In the genomic region with DNA sequence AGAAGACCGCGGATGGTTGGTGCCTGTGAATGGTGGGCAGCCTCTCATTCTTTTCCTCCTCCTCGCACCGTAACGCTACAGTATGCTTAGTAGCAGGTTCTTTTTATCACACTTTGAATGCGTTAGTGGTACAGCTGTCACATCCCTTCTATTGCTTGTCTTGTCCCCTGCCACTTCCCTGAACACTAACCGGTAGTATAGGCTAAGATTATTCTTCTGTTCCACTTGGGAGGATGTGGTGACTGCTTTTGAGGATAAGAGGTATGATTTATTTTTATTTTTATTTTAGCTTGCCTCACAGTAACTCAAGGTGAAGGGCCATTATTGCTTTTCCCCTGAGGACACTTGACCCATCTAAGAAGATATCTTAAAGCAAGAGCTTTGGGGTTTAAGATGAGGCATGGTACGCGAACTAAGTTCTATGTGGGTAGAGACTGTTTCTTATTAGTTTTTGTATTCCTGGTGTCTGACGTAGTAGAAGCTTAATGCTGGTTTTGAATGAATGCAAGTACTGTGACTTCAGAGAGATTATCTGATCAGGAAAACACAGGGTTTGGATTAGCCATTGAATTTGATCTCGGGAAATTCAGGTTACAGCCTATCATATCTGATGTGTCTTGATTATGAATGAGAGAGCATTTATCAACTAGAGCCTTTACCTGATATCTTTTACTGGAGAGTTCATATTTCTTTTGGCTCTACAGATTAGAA, we compare ENCODE assay signal across 8 cellular contexts. TPM values are rescaled to one million over a fixed set of nuclear protein-coding genes. Genes with fewer than 3 reads are reported as not detected.
DNase-seq lines count a peak whose midpoint lies in the region; ATAC-seq, FAIRE-seq and TF ChIP-seq lines count a peak whose summit lies in the region.

No MANE protein-coding gene starts in this region.

- no peaks in the 10 kb centered on the region for H3K9me3 ChIP-seq in K562 (replicated peaks; ENCODE audit: control insufficient read depth, insufficient read depth, low read depth, low read length)
- H3K9me3 ChIP-seq in liver (ENCODE audit: control insufficient read depth in 4 of 4, low read length in 3 of 4): no peaks in the 10 kb centered on the region
- no peaks in the 10 kb centered on the region for H3K9me3 ChIP-seq in tibial nerve

- H3K27me3 ChIP-seq in K562 (ENCODE audit: control insufficient read depth in 2 of 2, insufficient read depth in 2 of 2, low read length in 2 of 2) (no peaks in the 10 kb centered on the region), liver (ENCODE audit: control insufficient read depth in 4 of 4, insufficient read depth in 4 of 4, low read length in 3 of 4) (no peaks in the 10 kb centered on the region), tibial nerve (no peaks in the 10 kb centered on the region)

- H3K4me3 ChIP-seq in AG09309 (ENCODE audit: control insufficient read depth, low read depth, low read length) (peak overlapping the region; percentile 89), K562 (peak overlapping the region; percentile 78), liver (ENCODE audit: low read depth in 1 of 3, low read length in 3 of 3) (peak overlapping the region; percentile 72 to 95 (median 89)), tibial nerve (peak overlapping the region; percentile 77 to 80 (median 79))

- POLR2A ChIA-PET in K562 (lab: Yijun Ruan, JAX): interaction anchor here (1.2 kb wide), 1 partner anchor 10 kb away, joined by 6 read pairs; no protein-coding TSS in a partner anchor

- intact Hi-C loops in K562 (cut with micrococcal nuclease): loop anchor here (5.0 kb wide), 1 partner anchor 45 kb away; a partner anchor contains a TSS

- H3K27ac ChIP-seq in K562 (ENCODE audit: extremely low read depth, low read depth, low read length): peak overlapping the region; percentile 71
- H3K27ac ChIP-seq in liver (ENCODE audit: low read depth in 1 of 2, low read length in 2 of 2): peak overlapping the region; percentile 93 to 98
- H3K27ac ChIP-seq in tibial nerve: peak overlapping the region; percentile 86 to 94 (median 92)

- peak overlapping the region; percentile 97 for H2AFZ ChIP-seq in K562 (ENCODE audit: low read depth, low read length)

- peaks cover 12% of the 10 kb centered on the region; the same call in 1 of the 3 replicates for H3K79me2 ChIP-seq in K562 (ENCODE audit: control insufficient read depth, insufficient read depth, low read length)

- FAIRE-seq in K562 (lab: Jason Lieb, UNC): peak; percentile 61

- ATAC-seq in K562: peak; percentile 31
- ATAC-seq in HG03175 (IDR thresholded peaks at IDR 0.05; ENCODE audit: unreplicated experiment): no peak
- ATAC-seq in GM18520 (IDR thresholded peaks at IDR 0.05; ENCODE audit: unreplicated experiment): no peak

- BruUV-seq in K562 (replicated peaks; lab: Mats Ljungman, UMichigan): TSS peak; percentile 61

- H3K36me3 ChIP-seq in K562 (ENCODE audit: control insufficient read depth, insufficient read depth, low read length): no peaks in the 10 kb centered on the region
- H3K36me3 ChIP-seq in liver (ENCODE audit: control insufficient read depth in 4 of 4, insufficient read depth in 3 of 4, low read depth in 1 of 4, low read length in 3 of 4): no peaks in the 10 kb centered on the region
- H3K36me3 ChIP-seq in tibial nerve: no peaks in the 10 kb centered on the region

- 0% methylated on average over 11 of the region's 11 CpGs for WGBS in K562 (ENCODE audit: insufficient coverage, low coverage, missing lambda C conversion rate)
- 19% methylated on average over 11 of the region's 11 CpGs for WGBS in liver
- WGBS in tibial nerve, 2 donors: 14 to 15% methylated on average over 11 of the region's 11 CpGs

- H3K9ac ChIP-seq in K562 (ENCODE audit: insufficient read depth in 1 of 2, low read depth in 2 of 2, low read length in 2 of 2): peak overlapping the region; percentile 73 to 94
- peak overlapping the region; percentile 80 to 81 for H3K9ac ChIP-seq in liver (ENCODE audit: low read depth in 1 of 2, low read length in 2 of 2)

- peaks cover 4 to 6% of the 10 kb centered on the region in 2 experiments; a peak in 4 of 5 replicates for H3K4me1 ChIP-seq in K562 (replicated peaks in 1 of 2; ENCODE audit: control insufficient read depth in 2 of 2, insufficient read depth in 2 of 2, low read length in 2 of 2)
- peaks cover 0 to 20% (median 6%) of the 10 kb centered on the region in 4 donors for H3K4me1 ChIP-seq in liver (ENCODE audit: control insufficient read depth in 4 of 4, insufficient read depth in 4 of 4, low read length in 3 of 4)
- peaks cover 0 to 30% (median 9%) of the 10 kb centered on the region in 4 donors for H3K4me1 ChIP-seq in tibial nerve

- no peaks in the 10 kb centered on the region for H4K20me1 ChIP-seq in K562 (replicated peaks; ENCODE audit: control insufficient read depth, insufficient read depth, low read length)

- DNase-seq in AG09309 (ENCODE audit: low read depth) (no peak), HS-5 (ENCODE audit: low read depth) (peak; percentile 4), K562 (ENCODE audit: extremely low read depth in 1 of 4, low spot score in 3 of 4) (peak in 1 of 4 experiments; percentile 6), tibial nerve (ENCODE audit: low spot score in 2 of 2) (peak in 1 of 2 donors; percentile 5), SIG-M5 treated with dmso at 0.1 percent for 504 hours (lab: John Stamatoyannopoulos, UW; ENCODE audit: unreplicated experiment) (no peak)

- in situ Hi-C loops in K562 (cut with MboI): no loop called here

- no peaks in the 10 kb centered on the region for H3K9me1 ChIP-seq in K562 (ENCODE audit: control insufficient read depth, insufficient read depth, low read length)

- TF ChIP-seq RAD21 in K562 (CRISPR knock-in tag; conservative IDR thresholded peaks at IDR 0.05 in 1 of 2, IDR thresholded peaks at IDR 0.05 in 1 of 2) (no peak), liver (IDR thresholded peaks at IDR 0.05) (no peak)

- CTCF ChIA-PET in K562 (lab: Yijun Ruan, JAX; ENCODE audit: low intra/inter-chr PET ratio): no interaction called here

- no peak for TF ChIP-seq POLR2A in K562 (conservative IDR thresholded peaks at IDR 0.05)
- no peak for TF ChIP-seq POLR2A in tibial nerve (IDR thresholded peaks at IDR 0.05)

- TF ChIP-seq CTCF in AG09309 (IDR thresholded peaks at IDR 0.05; ENCODE audit: control insufficient read depth, insufficient read depth, low read depth, low read length, missing control alignments) (no peak), K562 (IDR thresholded peaks at IDR 0.05 in 2 of 3, conservative IDR thresholded peaks at IDR 0.05 in 1 of 3; ENCODE audit: insufficient read depth in 2 of 3, low read depth in 1 of 3, low read length in 3 of 3) (no peak), liver (IDR thresholded peaks at IDR 0.05; ENCODE audit: low read depth, low read length, missing input control) (no peak), tibial nerve (IDR thresholded peaks at IDR 0.05) (no peak)

- H3K4me2 ChIP-seq in K562 (ENCODE audit: insufficient read depth, low read length): peak overlapping the region; percentile 95

- TF ChIP-seq EP300 in K562 (IDR thresholded peaks at IDR 0.05; ENCODE audit: low read length) (no peak), tibial nerve (IDR thresholded peaks at IDR 0.05) (no peak)

RNA-seq across cellular contexts. Expression of a gene that starts 1.0 kb away (rescaled TPM):
- 17.4 and 35.0 TPM in 2 replicates for total RNA-seq in K562 (2011; cell fraction: chromatin; rRNA removed; ENCODE audit: low replicate concordance)
- 9.3 and 9.8 TPM in 2 replicates for total RNA-seq in K562 (2011; cell fraction: nucleolus; rRNA removed)
- 9.5 and 11.1 TPM in 2 replicates for total RNA-seq in K562 (2011; cell fraction: nucleoplasm; rRNA removed)
- total RNA-seq in K562 (2014; rRNA removed): 7.0 and 9.1 TPM in 2 replicates
- 8.9 and 9.6 TPM in 2 replicates for total RNA-seq in K562 (2014; rRNA removed; fragmentation: Illumina TruSeq; extraction: Trizol)
- total RNA-seq in K562 (2015; rRNA removed; fragmentation: Illumina TruSeq; extraction: Trizol): 8.2 and 8.3 TPM in 2 replicates
- total RNA-seq in K562 (2021): 11.1 and 11.5 TPM in 2 replicates
- polyA plus RNA-seq in K562 (2011; rRNA removed): 7.5 and 10.0 TPM in 2 replicates
- 7.6 and 8.1 TPM in 2 replicates for polyA plus RNA-seq in K562 (2011; cell fraction: cytosol; rRNA removed)
- polyA plus RNA-seq in K562 (2011; cell fraction: nucleus; rRNA removed): 26.5 and 29.5 TPM in 2 replicates
- polyA plus RNA-seq in K562 (2012): 8.2 and 9.3 TPM in 2 replicates
- 10.0 and 11.3 TPM in 2 replicates for polyA plus RNA-seq in K562 (2014; fragmentation: Illumina TruSeq; extraction: Trizol)
- 1 to 10 TPM; 2.4 to 3.9 TPM for polyA plus RNA-seq in K562 (2014; fragmentation: Nextera tagmentation; extraction: Ambion mirVana)
- 8.6 and 9.0 TPM in 2 replicates for polyA plus RNA-seq in K562 (2014; rRNA removed)
- 13.6 and 23.3 TPM in 2 replicates for polyA minus RNA-seq in K562 (2011; rRNA and poly(A)+ RNA removed)
- polyA minus RNA-seq in K562 (2011; cell fraction: cytosol; rRNA and poly(A)+ RNA removed): 8.3 and 9.6 TPM in 2 replicates
- polyA minus RNA-seq in K562 (2011; cell fraction: nucleus; rRNA and poly(A)+ RNA removed): 8.6 and 10.9 TPM in 2 replicates
- total RNA-seq in liver: 10 to 100 TPM; 12.5 to 25.7 TPM
- polyA plus RNA-seq in liver: 10 to 100 TPM in 1 of 2 donors, 1 to 10 TPM in 1; 5.5 to 11.4 TPM
- total RNA-seq in tibial nerve: 10 to 100 TPM; 28.0 to 39.3 (median 34.3) TPM

RNA-seq across cellular contexts. Expression of a gene that starts 47.1 kb away (rescaled TPM):
- 19.3 and 29.8 TPM in 2 replicates for total RNA-seq in K562 (2011; cell fraction: chromatin; rRNA removed; ENCODE audit: low replicate concordance)
- total RNA-seq in K562 (2011; cell fraction: nucleolus; rRNA removed): 17.8 and 19.2 TPM in 2 replicates
- 17.0 and 19.8 TPM in 2 replicates for total RNA-seq in K562 (2011; cell fraction: nucleoplasm; rRNA removed)
- total RNA-seq in K562 (2014; rRNA removed): 4.2 and 4.7 TPM in 2 replicates
- 2.1 and 2.3 TPM in 2 replicates for total RNA-seq in K562 (2014; rRNA removed; fragmentation: Illumina TruSeq; extraction: Trizol)
- total RNA-seq in K562 (2015; rRNA removed; fragmentation: Illumina TruSeq; extraction: Trizol): 3.6 and 4.0 TPM in 2 replicates
- total RNA-seq in K562 (2021): 4.0 and 6.0 TPM in 2 replicates
- 8.0 and 10.2 TPM in 2 replicates for polyA plus RNA-seq in K562 (2011; rRNA removed)
- 11.7 and 14.1 TPM in 2 replicates for polyA plus RNA-seq in K562 (2011; cell fraction: cytosol; rRNA removed)
- 45.1 and 49.8 TPM in 2 replicates for polyA plus RNA-seq in K562 (2011; cell fraction: nucleus; rRNA removed)
- 5.1 and 8.0 TPM in 2 replicates for polyA plus RNA-seq in K562 (2012)
- 4.5 and 6.0 TPM in 2 replicates for polyA plus RNA-seq in K562 (2014; fragmentation: Illumina TruSeq; extraction: Trizol)
- polyA plus RNA-seq in K562 (2014; fragmentation: Nextera tagmentation; extraction: Ambion mirVana): 1 to 10 TPM in 1 of 2 experiments, under 1 TPM in 1; 0.45 to 1.1 TPM
- 6.4 and 7.0 TPM in 2 replicates for polyA plus RNA-seq in K562 (2014; rRNA removed)
- polyA minus RNA-seq in K562 (2011; rRNA and poly(A)+ RNA removed): 4.9 and 5.3 TPM in 2 replicates
- 2.0 and 2.4 TPM in 2 replicates for polyA minus RNA-seq in K562 (2011; cell fraction: cytosol; rRNA and poly(A)+ RNA removed)
- 8.8 and 14.0 TPM in 2 replicates for polyA minus RNA-seq in K562 (2011; cell fraction: nucleus; rRNA and poly(A)+ RNA removed)
- total RNA-seq in liver: 10 to 100 TPM in 1 of 2 donors, 1 to 10 TPM in 1; 6.9 to 29.8 TPM
- 1 to 10 TPM; 2.8 to 4.3 TPM for polyA plus RNA-seq in liver
- total RNA-seq in tibial nerve: 10 to 100 TPM; 13.3 to 19.5 (median 14.7) TPM

RNA-seq across cellular contexts. Expression of a gene that starts 59.8 kb away (rescaled TPM):
- 76.3 and 158 TPM in 2 replicates for total RNA-seq in K562 (2011; cell fraction: chromatin; rRNA removed; ENCODE audit: low replicate concordance)
- total RNA-seq in K562 (2011; cell fraction: nucleolus; rRNA removed): 104 and 106 TPM in 2 replicates
- 71.8 and 73.3 TPM in 2 replicates for total RNA-seq in K562 (2011; cell fraction: nucleoplasm; rRNA removed)
- total RNA-seq in K562 (2014; rRNA removed) (215 and 273 TPM in 2 replicates), K562 (2014; rRNA removed; fragmentation: Illumina TruSeq; extraction: Trizol) (109 and 132 TPM in 2 replicates), K562 (2015; rRNA removed; fragmentation: Illumina TruSeq; extraction: Trizol) (131 and 132 TPM in 2 replicates), K562 (2021) (211 and 214 TPM in 2 replicates), liver (10 to 100 TPM; 77.8 to 85.1 TPM), tibial nerve (10 to 100 TPM; 67.2 to 97.7 (median 93.7) TPM)
- polyA plus RNA-seq in K562 (2011; rRNA removed) (196 and 209 TPM in 2 replicates), K562 (2014; fragmentation: Illumina TruSeq; extraction: Trizol) (174 and 184 TPM in 2 replicates), K562 (2014; fragmentation: Nextera tagmentation; extraction: Ambion mirVana) (100 to 1,000 TPM; 110 to 125 TPM), K562 (2014; rRNA removed) (220 and 244 TPM in 2 replicates), liver (10 to 100 TPM; 77.9 to 96.8 TPM)
- polyA plus RNA-seq in K562 (2011; cell fraction: cytosol; rRNA removed): 233 and 355 TPM in 2 replicates
- polyA plus RNA-seq in K562 (2011; cell fraction: nucleus; rRNA removed): 280 and 299 TPM in 2 replicates
- 165 and 193 TPM in 2 replicates for polyA plus RNA-seq in K562 (2012)
- polyA minus RNA-seq in K562 (2011; rRNA and poly(A)+ RNA removed): 71.8 and 110 TPM in 2 replicates
- polyA minus RNA-seq in K562 (2011; cell fraction: cytosol; rRNA and poly(A)+ RNA removed): 42.0 and 53.1 TPM in 2 replicates
- polyA minus RNA-seq in K562 (2011; cell fraction: nucleus; rRNA and poly(A)+ RNA removed): 30.8 and 50.8 TPM in 2 replicates
